Comparison of ENCODE assay signal across 3 cellular contexts in the genomic region with DNA sequence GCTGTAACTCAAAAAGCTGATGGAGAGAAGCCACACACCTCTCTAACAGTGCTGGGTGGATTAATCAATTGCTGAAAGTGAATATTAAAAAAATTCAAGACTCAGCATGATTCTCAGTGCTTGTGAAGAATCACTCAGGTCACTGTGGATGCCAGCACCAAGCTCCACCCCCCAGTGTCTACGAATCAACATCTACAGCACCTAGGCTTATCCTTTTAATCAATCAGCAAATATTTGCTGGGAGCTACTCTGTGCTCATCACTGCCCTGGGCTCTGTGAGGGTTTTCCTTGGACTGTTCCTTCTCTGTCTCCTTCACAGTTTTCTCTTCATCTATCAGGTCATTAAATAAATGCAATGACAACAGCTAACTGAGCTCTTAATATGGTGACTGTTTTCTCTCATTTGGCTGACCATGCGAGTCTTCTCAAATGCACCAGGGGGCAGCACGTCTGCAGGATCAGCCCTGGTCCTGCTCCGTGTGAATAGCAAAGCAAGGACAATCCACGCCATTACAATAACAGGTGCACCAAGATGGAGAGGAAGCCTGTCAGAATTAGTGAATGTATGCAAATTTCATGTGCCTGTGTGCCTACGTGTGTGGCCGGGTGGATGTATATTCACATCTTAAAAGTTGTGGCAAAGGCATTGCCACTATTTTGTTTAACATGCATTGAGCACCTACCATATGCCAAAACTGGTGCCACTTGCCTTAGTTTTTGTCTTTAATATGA.
TF ChIP-seq lines count a peak whose summit lies in the region.

No MANE protein-coding gene starts in this region.

TF ChIP-seq in A549, 52 proteins besides CTCF, POLR2A, EP300 and RAD21:
- no peak for TF ChIP-seq REST (IDR thresholded peaks at IDR 0.05)
- TF ChIP-seq CBX8 (IDR thresholded peaks at IDR 0.05): no peak
- TF ChIP-seq SMC3 (IDR thresholded peaks at IDR 0.05): peak; percentile 52; the same call in 2 of the 3 replicates
- no peak for TF ChIP-seq HOXA7 (CRISPR knock-in tag; IDR thresholded peaks at IDR 0.05)

TF ChIP-seq in GM12891, 5 proteins besides CTCF, POLR2A, EP300 and RAD21 (continued from another document):
- TF ChIP-seq POU2F2 (IDR thresholded peaks at IDR 0.05; ENCODE audit: low read depth, low read length) (peak; percentile 52; the same call in 1 of the 2 replicates), SPI1 (IDR thresholded peaks at IDR 0.05; ENCODE audit: low read depth, low read length) (no peak), PAX5 (IDR thresholded peaks at IDR 0.05; ENCODE audit: insufficient read depth, low read length, severe bottlenecking) (no peak)

TF ChIP-seq in HepG2, 621 proteins besides CTCF, POLR2A, EP300 and RAD21 (continued from another document):
- TF ChIP-seq SMC3 (IDR thresholded peaks at IDR 0.05; ENCODE audit: low read length) (peak; percentile 72), POGZ (CRISPR knock-in tag; IDR thresholded peaks at IDR 0.05) (no peak), ARID5B (CRISPR knock-in tag; IDR thresholded peaks at IDR 0.05) (0 out of 2 replicates have a peak, but pooled peaks have one; percentile 18), PBX2 (CRISPR knock-in tag; IDR thresholded peaks at IDR 0.05) (no peak)
